In the genomic region with DNA sequence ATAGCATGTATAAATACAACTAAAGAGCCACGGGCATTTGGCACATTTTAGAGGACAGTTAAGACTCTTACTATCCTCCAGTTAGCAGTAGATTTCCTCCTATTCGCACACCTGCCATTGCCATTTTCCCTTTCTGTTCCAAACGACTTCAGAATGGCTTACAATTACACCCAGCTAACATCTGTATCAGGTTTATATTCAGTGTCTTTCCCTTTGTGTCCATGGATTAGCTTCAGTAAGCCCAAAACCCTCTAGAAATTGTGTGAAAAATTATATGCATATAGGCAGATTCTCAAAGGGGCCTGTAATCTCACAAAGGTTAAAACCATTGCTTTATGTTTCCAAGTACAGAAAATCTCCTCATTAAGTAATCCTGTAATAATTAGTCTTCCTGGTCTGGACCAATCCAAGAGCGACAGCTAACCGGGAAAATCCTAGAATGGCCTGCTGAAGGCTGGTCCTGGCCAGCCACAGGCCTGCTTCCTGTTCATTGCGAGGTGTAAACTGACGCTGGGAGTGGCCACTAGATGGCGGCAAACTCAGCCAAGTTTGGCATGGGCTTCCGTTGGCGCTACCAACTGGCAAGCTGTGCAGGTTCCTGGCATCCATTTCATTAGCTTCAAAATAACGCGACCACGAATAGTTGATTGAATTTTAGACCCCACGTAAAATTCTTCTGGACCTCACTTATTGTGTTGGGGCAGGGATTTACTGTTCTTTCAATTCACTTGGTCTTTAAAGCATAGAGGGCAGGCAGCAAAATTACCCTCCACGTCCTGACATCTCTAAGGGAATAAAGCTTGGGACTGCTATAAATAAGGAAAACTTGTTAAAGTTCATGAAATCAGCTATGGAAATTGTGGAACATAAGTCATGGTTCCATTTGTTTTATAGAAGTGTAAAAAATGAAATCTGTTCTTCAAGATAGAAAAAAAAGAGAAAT, we compare ENCODE assay signal across 8 cellular contexts. TPM values are rescaled to one million over a fixed set of nuclear protein-coding genes. Genes with fewer than 3 reads are reported as not detected.
DNase-seq lines count a peak whose midpoint lies in the region; ATAC-seq lines count a peak whose summit lies in the region.

No MANE protein-coding gene starts in this region.

- H3K4me3 Mint-ChIP-seq in central memory CD8-positive, alpha-beta T cell = peak overlapping the region; percentile 38

- peaks cover 86% of the 10 kb centered on the region for H3K4me1 Mint-ChIP-seq in central memory CD8-positive, alpha-beta T cell

- H3K9me3 Mint-ChIP-seq in central memory CD8-positive, alpha-beta T cell = peaks cover 4% of the 10 kb centered on the region

- H3K27me3 Mint-ChIP-seq in central memory CD8-positive, alpha-beta T cell = no peaks in the 10 kb centered on the region

- DNase-seq in AG08395 (ENCODE audit: low spot score) = peak; percentile 88
- DNase-seq in NCI-H226 = peak; percentile 85
- DNase-seq in activated CD4-positive, CD25-positive, alpha-beta regulatory T cell treated with anti-CD3 and anti-CD28 coated beads, Interleukin-2, amount 50 U/mL, for 16 hours (ENCODE audit: low read depth, low spot score) = peak; percentile 80
- DNase-seq in central memory CD8-positive, alpha-beta T cell (ENCODE audit: low spot score in 2 of 2) = peak; percentile 85 to 92
- DNase-seq in left lobe of liver (ENCODE audit: low spot score) = peak; percentile 89
- DNase-seq in stimulated activated CD4-positive, alpha-beta T cell treated with anti-CD3 and anti-CD28 coated beads, Interleukin-4, amount 100 ng/mL, for 4 hours = peak; percentile 84 to 89

- H3K36me3 Mint-ChIP-seq in central memory CD8-positive, alpha-beta T cell (ENCODE audit: insufficient read depth) = peaks cover 25% of the 10 kb centered on the region

- peak overlapping the region; percentile 76 for H3K27ac Mint-ChIP-seq in central memory CD8-positive, alpha-beta T cell (ENCODE audit: low read depth)

- ATAC-seq in GM18868 (IDR thresholded peaks at IDR 0.05; ENCODE audit: unreplicated experiment) (peak; percentile 82), HG03175 (IDR thresholded peaks at IDR 0.05; ENCODE audit: unreplicated experiment) (peak; percentile 95), left lobe of liver (peak; percentile 99)
- peak; percentile 81 for ATAC-seq in central memory CD8-positive, alpha-beta T cell (replicated peaks; ENCODE audit: extremely low read depth, poor library complexity, severe bottlenecking)

RNA-seq across cellular contexts. Expression of a gene that starts 17.1 kb away (rescaled TPM):
- 4.7 TPM for total RNA-seq in left lobe of liver

Comparison
In these comparisons a context has a peak if more than half of its experiments do, and no peak if none do; other contexts are left out.
1. Peak in every context shown above with its lines: DNase-seq and ATAC-seq.